In genomic region chr3:65745306-65745705, GRCh38 we compare ENCODE assay signal across 29 cellular contexts.
"Had no signal": no experiment of that assay in that cellular context is flagged by ENCODE, and none has a peak within 500 bp of the region (broad histone marks: within the 10 kb centered on the region; RNA-seq: fewer than 3 reads in every experiment).

No MANE protein-coding gene starts in this region.

- H3K4me1 ChIP-seq: left lung, lower lobe of right lung, pancreas, prostate gland, sigmoid colon, spleen, suprapubic skin, tibial artery, upper lobe of right lung had no signal

- DNase-seq: heart right ventricle; kidney; left colon; left lung; lower lobe of right lung; midbrain; mucosa of descending colon; naive thymus-derived CD4-positive, alpha-beta T cell; nucleus accumbens; pancreas; posterior cingulate gyrus; retina; right cardiac atrium; sigmoid colon; small intestine; spleen; stimulated activated CD4-positive, alpha-beta T cell treated with anti-CD3 and anti-CD28 coated beads, Interleukin-4, amount 100 ng/mL, for 24 hours; stimulated activated naive CD4-positive, alpha-beta T cell; tibial artery; trophoblast cell; upper lobe of right lung had no signal

- H2AFZ ChIP-seq: hepatocyte had no signal

- H3K4me2 ChIP-seq: hepatocyte had no signal

- H3K27me3 Mint-ChIP-seq: memory B cell; natural killer cell treated with Interleukin-12 subunit alpha and Interleukin-12 subunit beta and Interleukin-15 and Interleukin-18, amount 100 ng/mL, for 72 hours; stimulated activated naive CD8-positive, alpha-beta T cell treated with anti-CD3 and anti-CD28 coated beads, Interleukin-15, Interleukin-2, amounts not matched to agents 100 ng/mL and 50 ng/mL, for 24 hours had no signal

- H3K4me1 Mint-ChIP-seq: memory B cell; naive thymus-derived CD4-positive, alpha-beta T cell; stimulated activated effector memory CD8-positive, alpha-beta T cell treated with anti-CD3 and anti-CD28 coated beads, Interleukin-12 subunit alpha, Interleukin-12 subunit beta, amount 100 ng/mL, for 72 hours had no signal

- H3K4me3 ChIP-seq: heart right ventricle, hepatocyte, left lung, lower lobe of right lung, mucosa of descending colon, pancreas, prostate gland, sigmoid colon, spleen, suprapubic skin, thoracic aorta, tibial artery, upper lobe of right lung had no signal

- H3K27ac ChIP-seq: heart right ventricle, hepatocyte, left lung, lower lobe of right lung, pancreas, prostate gland, sigmoid colon, spleen, suprapubic skin, thoracic aorta, tibial artery, upper lobe of right lung had no signal

- H3K9me3 Mint-ChIP-seq: memory B cell; naive thymus-derived CD4-positive, alpha-beta T cell; stimulated activated naive CD8-positive, alpha-beta T cell treated with anti-CD3 and anti-CD28 coated beads, Interleukin-15, Interleukin-2, amounts not matched to agents 100 ng/mL and 50 ng/mL, for 24 hours had no signal

- H3K4me3 Mint-ChIP-seq: memory B cell; naive thymus-derived CD4-positive, alpha-beta T cell; natural killer cell treated with Interleukin-12 subunit alpha and Interleukin-12 subunit beta and Interleukin-15 and Interleukin-18, amount 100 ng/mL, for 72 hours; stimulated activated effector memory CD8-positive, alpha-beta T cell treated with anti-CD3 and anti-CD28 coated beads, Interleukin-12 subunit alpha, Interleukin-12 subunit beta, amount 100 ng/mL, for 72 hours; stimulated activated naive CD8-positive, alpha-beta T cell treated with anti-CD3 and anti-CD28 coated beads, Interleukin-15, Interleukin-2, amounts not matched to agents 100 ng/mL and 50 ng/mL, for 24 hours had no signal

- H3K27me3 ChIP-seq: heart right ventricle, hepatocyte, left lung, pancreas, sigmoid colon, spleen, suprapubic skin, tibial artery, upper lobe of right lung had no signal

- H3K36me3 ChIP-seq: left lung, lower lobe of right lung, pancreas, prostate gland, sigmoid colon, spleen, suprapubic skin, thoracic aorta, tibial artery, upper lobe of right lung had no signal

- ATAC-seq: heart right ventricle; left colon; left lung; lower lobe of right lung; mucosa of descending colon; naive thymus-derived CD4-positive, alpha-beta T cell; natural killer cell treated with Interleukin-12 subunit alpha and Interleukin-12 subunit beta and Interleukin-15 and Interleukin-18, amount 100 ng/mL, for 72 hours; pancreas; right cardiac atrium; stimulated activated effector memory CD8-positive, alpha-beta T cell treated with anti-CD3 and anti-CD28 coated beads, Interleukin-12 subunit alpha, Interleukin-12 subunit beta, amount 100 ng/mL, for 72 hours; upper lobe of right lung had no signal

- H3K9me3 ChIP-seq: heart right ventricle, left lung, lower lobe of right lung, mucosa of descending colon, pancreas, prostate gland, sigmoid colon, spleen, suprapubic skin, thoracic aorta, tibial artery, upper lobe of right lung had no signal

- H3K27ac Mint-ChIP-seq: memory B cell; naive thymus-derived CD4-positive, alpha-beta T cell; natural killer cell treated with Interleukin-12 subunit alpha and Interleukin-12 subunit beta and Interleukin-15 and Interleukin-18, amount 100 ng/mL, for 72 hours; stimulated activated effector memory CD8-positive, alpha-beta T cell treated with anti-CD3 and anti-CD28 coated beads, Interleukin-12 subunit alpha, Interleukin-12 subunit beta, amount 100 ng/mL, for 72 hours; stimulated activated naive CD8-positive, alpha-beta T cell treated with anti-CD3 and anti-CD28 coated beads, Interleukin-15, Interleukin-2, amounts not matched to agents 100 ng/mL and 50 ng/mL, for 24 hours had no signal

- H3K36me3 Mint-ChIP-seq: memory B cell; naive thymus-derived CD4-positive, alpha-beta T cell; natural killer cell treated with Interleukin-12 subunit alpha and Interleukin-12 subunit beta and Interleukin-15 and Interleukin-18, amount 100 ng/mL, for 72 hours; stimulated activated effector memory CD8-positive, alpha-beta T cell treated with anti-CD3 and anti-CD28 coated beads, Interleukin-12 subunit alpha, Interleukin-12 subunit beta, amount 100 ng/mL, for 72 hours had no signal
